In genomic region chr11:119422505-119423416, GRCh38 we compare ENCODE assay signal across 8 cellular contexts. TPM values are rescaled to one million over a fixed set of nuclear protein-coding genes. Genes with fewer than 3 reads are reported as not detected.
DNase-seq lines count a peak whose midpoint lies in the region; ATAC-seq and TF ChIP-seq lines count a peak whose summit lies in the region.

Gene THY1 (minus strand): TSS chr11:119423172. CDS start chr11:119420905, 2,267 bp downstream.

- in situ Hi-C loops in GM13977 (cut with MboI; ENCODE audit: low pct_unique_long_range_greater_than_20kb, low sequenced_read_pairs, unreplicated experiment) = no loop called here

- H3K27me3 ChIP-seq in left lung (peaks cover 14 to 64% of the 10 kb centered on the region in 2 donors), subcutaneous abdominal adipose tissue (ENCODE audit: control insufficient read depth in 5 of 5, insufficient read depth in 4 of 5, low read length in 5 of 5) (peaks cover 4 to 61% (median 43%) of the 10 kb centered on the region in 5 donors)

- TF ChIP-seq CTCF in AG09319 (IDR thresholded peaks at IDR 0.05; ENCODE audit: low read depth, low read length) (no peak), brain (conservative IDR thresholded peaks at IDR 0.05) (no peak), left lung (IDR thresholded peaks at IDR 0.05) (no peak), GM13977 (IDR thresholded peaks at IDR 0.05; ENCODE audit: extremely low read depth, insufficient read depth, missing control alignments) (no peak)

- intact Hi-C loops in left lung (cut with DNase I) = no loop called here

- no peaks in the 10 kb centered on the region for H3K9me3 Mint-ChIP-seq in brain

- peak within 1 kb of the TSS; percentile 34 to 95 (median 92) for H3K27ac Mint-ChIP-seq in brain

- H3K27me3 Mint-ChIP-seq in brain = peaks cover 13% of the 10 kb centered on the region

- peak within 1 kb of the TSS; percentile 90 to 96 (median 91) for H3K4me3 Mint-ChIP-seq in brain

- H3K27ac ChIP-seq in left lung = peak within 1 kb of the TSS in 1 of 2 donors; percentile 56
- peak within 1 kb of the TSS; percentile 23 for H3K27ac ChIP-seq in subcutaneous abdominal adipose tissue (ENCODE audit: low read depth, low read length)

- H3K36me3 ChIP-seq in left lung (no peaks in the 10 kb centered on the region), subcutaneous abdominal adipose tissue (ENCODE audit: control insufficient read depth in 5 of 5, insufficient read depth in 5 of 5, low read length in 5 of 5) (peaks cover 0 to 5% (median 0%) of the 10 kb centered on the region in 5 donors)

- peak within 1 kb of the TSS; percentile 81 for H3K4me3 ChIP-seq in Jurkat, Clone E6-1 (ENCODE audit: low read length)
- H3K4me3 ChIP-seq in left lung = peak within 1 kb of the TSS; percentile 34 to 47
- H3K4me3 ChIP-seq in subcutaneous abdominal adipose tissue (ENCODE audit: low read depth in 1 of 5, low read length in 5 of 5) = peak within 1 kb of the TSS; percentile 39 to 67 (median 56)

- DNase-seq in AG09319 (ENCODE audit: extremely low read depth, low read depth) (peak; percentile 36), left lung (peak in 1 of 2 donors; percentile 73), DMS53 (lab: John Stamatoyannopoulos, UW) (no peak), OCI-M2 (lab: John Stamatoyannopoulos, UW; ENCODE audit: unreplicated experiment) (no peak), GM13977 (ENCODE audit: low spot score) (no peak)
- peak; percentile 75 for DNase-seq in Jurkat, Clone E6-1 (ENCODE audit: low read depth, low spot score)

- ATAC-seq in left lung = peak; percentile 68

- peak within 1 kb of the TSS in 1 of 5 donors; percentile 6 for H3K9ac ChIP-seq in subcutaneous abdominal adipose tissue (ENCODE audit: low read length in 5 of 5)

- peaks cover 19% of the 10 kb centered on the region for H3K36me3 Mint-ChIP-seq in brain

- H3K9me3 ChIP-seq in left lung (no peaks in the 10 kb centered on the region), subcutaneous abdominal adipose tissue (ENCODE audit: control insufficient read depth in 5 of 5, low read length in 5 of 5) (no peaks in the 10 kb centered on the region)

- peaks cover 46% of the 10 kb centered on the region for H3K4me1 Mint-ChIP-seq in brain

- H3K4me1 ChIP-seq in left lung = peaks cover 6 to 19% of the 10 kb centered on the region in 2 donors
- H3K4me1 ChIP-seq in subcutaneous abdominal adipose tissue (ENCODE audit: control insufficient read depth in 5 of 5, insufficient read depth in 5 of 5, low read length in 5 of 5) = peaks cover 0 to 33% (median 15%) of the 10 kb centered on the region in 5 donors

RNA-seq across cellular contexts. Expression of gene THY1, which starts in this region (rescaled TPM):
- polyA plus RNA-seq in Jurkat, Clone E6-1 (2012; ENCODE audit: insufficient read depth, insufficient read length) = 42.5 TPM
- 154 TPM for polyA plus RNA-seq in brain (ENCODE audit: insufficient read depth, low read depth, low replicate concordance)
- total RNA-seq in left lung = 100 to 1,000 TPM in 1 of 2 donors, 10 to 100 TPM in 1; 46.6 to 130 TPM

Comparison
In these comparisons a context has a peak if more than half of its experiments do, and no peak if none do; other contexts are left out.
1. DNase-seq: peak in AG09319 (single experiment) and Jurkat, Clone E6-1 (single experiment); none in DMS53 (single experiment), OCI-M2 (single experiment) and GM13977 (single experiment).
2. Peak in every context shown above with its lines, with median percentiles within 50 percentile points of each other: H3K4me3 ChIP-seq.